In the genomic region with DNA sequence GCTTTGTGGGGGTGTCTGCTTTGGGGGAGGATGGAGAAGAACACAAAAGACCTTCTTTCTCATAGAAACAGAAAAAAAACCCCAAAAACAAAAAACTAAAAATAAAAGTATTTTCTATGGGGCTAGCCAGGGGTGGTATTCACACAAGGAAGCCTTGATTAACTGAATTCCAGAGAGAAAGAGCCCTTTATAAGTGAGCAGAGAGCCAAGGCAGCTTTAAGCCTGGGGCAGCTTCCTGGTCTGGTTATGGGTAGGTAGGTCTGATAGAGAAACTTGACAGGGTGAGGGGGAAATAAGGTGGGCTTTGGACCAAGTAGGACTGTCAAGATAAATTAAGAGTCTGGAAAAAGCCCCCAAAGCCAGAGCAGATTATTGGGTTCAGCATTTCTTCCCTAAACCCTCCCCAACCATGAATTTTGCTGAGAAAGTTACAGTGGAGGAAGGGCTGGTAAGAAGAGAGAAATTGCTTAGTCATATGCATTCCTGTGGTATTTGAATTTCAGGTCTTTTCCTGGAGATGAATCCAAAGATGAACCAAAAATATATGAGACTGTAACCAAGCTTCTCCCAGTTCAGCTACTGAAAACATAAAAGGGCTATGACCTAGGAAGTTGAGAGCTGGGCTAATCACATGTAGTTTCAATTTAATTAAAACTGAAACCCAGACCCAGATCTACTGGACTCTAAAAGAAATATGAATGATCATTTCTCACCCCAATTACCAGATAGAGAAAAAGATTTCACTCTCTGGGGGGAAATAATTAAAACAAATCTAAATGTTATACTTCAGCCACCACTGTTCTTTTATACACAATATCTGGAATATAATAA, we compare ENCODE assay signal across 15 cellular contexts.
A peak's percentile ranks its signal among the peaks of the same experiment; 100 is the strongest.
DNase-seq lines count a peak whose midpoint lies in the region; ATAC-seq and TF ChIP-seq lines count a peak whose summit lies in the region.
"Had no signal": no experiment of that assay in that cellular context is flagged by ENCODE, and none has a peak within 500 bp of the region (broad histone marks: within the 10 kb centered on the region; RNA-seq: fewer than 3 reads in every experiment).

No MANE protein-coding gene starts in this region.

- no peak overlapping the region for H3K4me3 ChIP-seq in MM.1S (ENCODE audit: low read length)
- H3K4me3 ChIP-seq in breast epithelium = no peak overlapping the region
- H3K4me3 ChIP-seq in mesenchymal stem cell (ENCODE audit: insufficient read depth in 1 of 2, low read depth in 1 of 2, low read length in 2 of 2) = no peak overlapping the region
- H3K4me3 ChIP-seq in vagina = no peak overlapping the region
- H3K4me3 ChIP-seq: HAP-1 had no signal

- H3K9ac ChIP-seq in MM.1S (ENCODE audit: low read length) (no peak overlapping the region), mesenchymal stem cell (ENCODE audit: low read length) (no peak overlapping the region)

- H3K9me3 ChIP-seq in MM.1S (replicated peaks; ENCODE audit: insufficient read depth, low read length) (no peaks in the 10 kb centered on the region), breast epithelium (peaks cover 0 to 4% of the 10 kb centered on the region in 2 donors), mesenchymal stem cell (ENCODE audit: control insufficient read depth, low read length) (peaks cover 12% of the 10 kb centered on the region), vagina (no peaks in the 10 kb centered on the region)
- H3K9me3 ChIP-seq: HAP-1 had no signal

- H3K4me2 ChIP-seq in MM.1S (ENCODE audit: low read depth, low read length) (peak overlapping the region; percentile 23; the same call in 1 of the 2 replicates), mesenchymal stem cell (ENCODE audit: low read length, poor library complexity, severe bottlenecking) (no peak overlapping the region)

- CTCF ChIA-PET in Calu3 (lab: Charles Lee) = no interaction called here

- no peak overlapping the region for H2AK5ac ChIP-seq in mesenchymal stem cell (ENCODE audit: low read length, severe bottlenecking)

- H3K18ac ChIP-seq in mesenchymal stem cell (ENCODE audit: low read depth in 1 of 2, low read length in 2 of 2) = no peak overlapping the region

- H2BK5ac ChIP-seq in mesenchymal stem cell (ENCODE audit: low read depth, low read length, poor library complexity, severe bottlenecking) = peak overlapping the region; percentile 24

- no peaks in the 10 kb centered on the region for H3K36me3 ChIP-seq in MM.1S (replicated peaks; ENCODE audit: insufficient read depth, low read length)
- H3K36me3 ChIP-seq in breast epithelium = no peaks in the 10 kb centered on the region
- no peaks in the 10 kb centered on the region for H3K36me3 ChIP-seq in mesenchymal stem cell (ENCODE audit: control insufficient read depth in 1 of 2, insufficient read depth in 2 of 2, low read depth in 1 of 2, low read length in 2 of 2)
- H3K36me3 ChIP-seq in vagina = no peaks in the 10 kb centered on the region
- H3K36me3 ChIP-seq: HAP-1 had no signal

- no peak overlapping the region for H4K8ac ChIP-seq in mesenchymal stem cell (ENCODE audit: low read length)

- no peaks in the 10 kb centered on the region for H4K20me1 ChIP-seq in MM.1S (ENCODE audit: insufficient read depth, low read length)

- no peak overlapping the region for H2BK15ac ChIP-seq in mesenchymal stem cell (ENCODE audit: low read depth, poor library complexity, severe bottlenecking)

- no peaks in the 10 kb centered on the region for H3K79me2 ChIP-seq in MM.1S (ENCODE audit: low read length)

- H4K91ac ChIP-seq in mesenchymal stem cell (ENCODE audit: low read length) = no peak overlapping the region

- peaks cover 7% of the 10 kb centered on the region for H3K4me1 ChIP-seq in MM.1S (ENCODE audit: low read length)
- H3K4me1 ChIP-seq in breast epithelium = no peaks in the 10 kb centered on the region
- no peaks in the 10 kb centered on the region for H3K4me1 ChIP-seq in mesenchymal stem cell (ENCODE audit: control insufficient read depth, insufficient read depth, low read depth, low read length)
- no peaks in the 10 kb centered on the region for H3K4me1 ChIP-seq in vagina
- H3K4me1 ChIP-seq: Caco-2, HAP-1 had no signal

- TF ChIP-seq CTCF in Calu3 (IDR thresholded peaks at IDR 0.05; ENCODE audit: unreplicated experiment) (no peak), MM.1S (IDR thresholded peaks at IDR 0.05; ENCODE audit: low read length) (no peak), breast epithelium (IDR thresholded peaks at IDR 0.05) (no peak), mesothelial cell of epicardium (IDR thresholded peaks at IDR 0.05; ENCODE audit: unreplicated experiment) (no peak), vagina (IDR thresholded peaks at IDR 0.05) (no peak)

- no peak overlapping the region for H2BK12ac ChIP-seq in mesenchymal stem cell (ENCODE audit: low read length in 2 of 2)

- peak overlapping the region; percentile 34 for H2BK120ac ChIP-seq in mesenchymal stem cell (ENCODE audit: low read depth, low read length)

- H3F3A ChIP-seq in MM.1S (ENCODE audit: insufficient read depth, low read length) = no peaks in the 10 kb centered on the region; the same call in none of the 2 replicates

- H2AFZ ChIP-seq in MM.1S (ENCODE audit: low read length) = no peak overlapping the region
- no peak overlapping the region for H2AFZ ChIP-seq in mesenchymal stem cell (ENCODE audit: low read depth, low read length)

- H3K27ac Mint-ChIP-seq in Calu3 (ENCODE audit: unreplicated experiment) (peak overlapping the region; percentile 59), mesothelial cell of epicardium (no peak overlapping the region)

- H3K4me3 Mint-ChIP-seq in Calu3 (ENCODE audit: low read depth, unreplicated experiment) = no peak overlapping the region
- H3K4me3 Mint-ChIP-seq in mesothelial cell of epicardium = no peak overlapping the region

- peaks cover 10% of the 10 kb centered on the region for H3K9me3 Mint-ChIP-seq in Calu3 (ENCODE audit: low read depth, unreplicated experiment)
- H3K9me3 Mint-ChIP-seq in mesothelial cell of epicardium = peaks cover 42% of the 10 kb centered on the region

- TF ChIP-seq POLR2A in breast epithelium (IDR thresholded peaks at IDR 0.05) (no peak), vagina (IDR thresholded peaks at IDR 0.05) (no peak)

- intact Hi-C loops in Calu3 (cut with micrococcal nuclease; ENCODE audit: unreplicated experiment) = no loop called here
- intact Hi-C loops in breast epithelium (cut with DNase I; ENCODE audit: low total_unique reads) = no loop called here
- intact Hi-C loops in vagina (cut with DNase I) = no loop called here

- no peak overlapping the region for H3K23ac ChIP-seq in mesenchymal stem cell (ENCODE audit: low read length in 2 of 2)

- H3K4ac ChIP-seq in mesenchymal stem cell (ENCODE audit: low read depth in 1 of 2, low read length in 2 of 2) = no peak overlapping the region

- H3K36me3 Mint-ChIP-seq in Calu3 (ENCODE audit: insufficient read depth, unreplicated experiment) (no peaks in the 10 kb centered on the region), mesothelial cell of epicardium (peaks cover 3% of the 10 kb centered on the region)

- no peak overlapping the region for H3K27ac ChIP-seq in MM.1S (ENCODE audit: low read length)
- peak overlapping the region; percentile 69 for H3K27ac ChIP-seq in breast epithelium
- peak overlapping the region; percentile 64 for H3K27ac ChIP-seq in mesenchymal stem cell (ENCODE audit: low read length, poor library complexity, severe bottlenecking)
- H3K27ac ChIP-seq in vagina = no peak overlapping the region

- no TSS peak for BruUV-seq in Calu3 (replicated peaks; lab: Mats Ljungman, UMichigan)

- DNase-seq in Calu3 (peak; percentile 21), MM.1S (peak; percentile 36), breast epithelium (ENCODE audit: low spot score in 2 of 2) (peak in 1 of 2 donors; percentile 43), mesenchymal stem cell (peak; percentile 43), mesothelial cell of epicardium (ENCODE audit: low spot score in 2 of 2, unreplicated experiment in 2 of 2) (no peak), vagina (ENCODE audit: extremely low spot score in 2 of 2) (no peak)
- no peak for DNase-seq in stimulated activated naive CD8-positive, alpha-beta T cell treated with anti-CD3 and anti-CD28 coated beads, Interleukin-15, Interleukin-2, amounts not matched to agents 100 U/mL and 50 U/mL, for 24 hours
- DNase-seq: activated CD4-positive, alpha-beta T cell treated with anti-CD3 and anti-CD28 coated beads, Interleukin-2, amount 50 U/mL, for 48 hours; activated gamma-delta T cell treated with Interleukin-2 at 50 U/mL for 16 hours; Caco-2; left ventricle myocardium superior; NCI-H187 treated with DMSO at 0.1 percent for 48 hours; NCI-H82 had no signal

- no peaks in the 10 kb centered on the region for H3K9me2 ChIP-seq in MM.1S (replicated peaks; ENCODE audit: insufficient read depth, low read length)

- peaks cover 8% of the 10 kb centered on the region for H3K27me3 Mint-ChIP-seq in Calu3 (ENCODE audit: unreplicated experiment)
- H3K27me3 Mint-ChIP-seq in mesothelial cell of epicardium (ENCODE audit: low read depth) = peaks cover 4% of the 10 kb centered on the region

- ATAC-seq in stimulated activated naive CD8-positive, alpha-beta T cell treated with anti-CD3 and anti-CD28 coated beads, Interleukin-15, Interleukin-2, amounts not matched to agents 100 U/mL and 50 U/mL, for 24 hours = no peak
- ATAC-seq in HG02678 (IDR thresholded peaks at IDR 0.05; ENCODE audit: unreplicated experiment) = no peak
- ATAC-seq: left ventricle myocardium superior had no signal

- no peak overlapping the region for H3K14ac ChIP-seq in mesenchymal stem cell (ENCODE audit: low read length in 2 of 2)

- H3K79me1 ChIP-seq in mesenchymal stem cell (replicated peaks; ENCODE audit: low read length, poor library complexity, severe bottlenecking) = no peaks in the 10 kb centered on the region

- H3K27me3 ChIP-seq in MM.1S (replicated peaks; ENCODE audit: insufficient read depth, low read length) (no peaks in the 10 kb centered on the region), breast epithelium (no peaks in the 10 kb centered on the region), mesenchymal stem cell (ENCODE audit: control insufficient read depth in 1 of 2, insufficient read depth in 1 of 2, low read length in 2 of 2) (peaks cover 0 to 13% of the 10 kb centered on the region in 2 experiments), vagina (no peaks in the 10 kb centered on the region)

- H3K4me1 Mint-ChIP-seq in Calu3 (ENCODE audit: low read depth, unreplicated experiment) (no peaks in the 10 kb centered on the region), mesothelial cell of epicardium (peaks cover 3% of the 10 kb centered on the region)

Comparison
In these comparisons a context has a peak if more than half of its experiments do, and no peak if none do; other contexts are left out.
1. DNase-seq: peak in Calu3 (single experiment), MM.1S (single experiment) and mesenchymal stem cell (single experiment); none in stimulated activated naive CD8-positive, alpha-beta T cell treated with anti-CD3 and anti-CD28 coated beads, Interleukin-15, Interleukin-2, amounts not matched to agents 100 U/mL and 50 U/mL, for 24 hours (single experiment), mesothelial cell of epicardium (0 of 2) and vagina (0 of 2).
2. H3K27ac ChIP-seq: peak in breast epithelium (2 of 2) and mesenchymal stem cell (single experiment); none in MM.1S (single experiment) and vagina (single experiment).